41 cellular contexts compared by ENCODE assay signal in the genomic region with DNA sequence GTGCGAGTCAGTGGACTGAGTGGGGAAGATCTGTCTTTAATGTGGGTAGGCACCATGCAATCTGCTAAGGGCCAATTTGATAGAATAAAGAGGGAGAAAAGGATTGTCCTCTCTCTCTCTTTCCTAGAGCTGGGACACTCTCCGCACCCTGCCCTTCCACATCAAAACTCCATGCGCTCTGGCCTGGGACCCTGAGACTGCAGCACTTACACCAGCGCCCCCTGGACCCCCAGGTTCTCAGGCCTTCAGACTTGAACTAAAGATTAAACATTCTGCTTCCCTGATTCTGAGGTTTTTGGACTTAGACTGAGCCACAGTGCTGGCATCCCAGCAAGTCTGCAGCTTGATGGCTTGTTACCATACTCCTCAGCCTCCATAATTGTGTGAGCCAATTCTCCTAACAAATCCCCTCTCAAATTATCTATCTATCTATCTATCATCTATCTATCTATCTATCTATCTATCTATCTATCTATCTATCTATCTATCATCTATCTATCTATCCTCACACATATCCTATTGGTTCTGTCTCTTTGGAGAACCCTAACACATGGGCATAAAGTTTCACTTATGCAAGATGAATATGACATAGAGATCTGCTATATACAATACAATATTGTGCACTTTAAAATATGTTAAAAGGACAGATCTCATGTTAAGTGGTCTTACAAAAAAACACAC. TPM values are rescaled to one million over a fixed set of nuclear protein-coding genes. Genes with fewer than 3 reads are reported as not detected.
"Had no signal": no experiment of that assay in that cellular context is flagged by ENCODE, and none has a peak within 500 bp of the region (broad histone marks: within the 10 kb centered on the region; RNA-seq: fewer than 3 reads in every experiment).

No MANE protein-coding gene starts in this region.

- H3K9me3 Mint-ChIP-seq: activated CD4-positive, alpha-beta memory T cell treated with anti-CD3 and anti-CD28 coated beads for 36 hours; activated CD4-positive, alpha-beta T cell treated with anti-CD3 and anti-CD28 coated beads, Interleukin-2, amount 10 ng/mL, durations not matched to agents 24 days and 14 days; activated naive CD4-positive, alpha-beta T cell treated with anti-CD3 and anti-CD28 coated beads for 36 hours; activated naive CD4-positive, alpha-beta T cell treated with anti-CD3 and anti-CD28 coated beads, Interleukin-2, amount 50 U/mL, for 24 hours; activated naive CD8-positive, alpha-beta T cell treated with anti-CD3 and anti-CD28 coated beads for 36 hours; activated naive CD8-positive, alpha-beta T cell treated with anti-CD3 and anti-CD28 coated beads, Interleukin-2, amount 50 U/mL, for 24 hours; activated T-helper 1 cell treated with anti-CD3 and anti-CD28 coated beads, Interleukin-12 subunit alpha, Interleukin-12 subunit beta, Interleukin-2, Interleukin-4 antibody, amounts not matched to agents 30 ng/mL and 10 ng/mL and 1 ng/mL, durations not matched to agents 14 hours and 24 hours and 36 hours; activated T-helper 2 cell treated with anti-CD3 and anti-CD28 coated beads, Interferon-gamma antibody, Interleukin-2, Interleukin-4, amounts not matched to agents 10 μg/mL and 5 μg/mL and 100 μg/mL, durations not matched to agents 14 hours and 24 hours and 36 hours; effector memory CD8-positive, alpha-beta T cell; T-helper 2 cell treated with Interferon-gamma antibody and Interleukin-4, amounts not matched to agents 5 μg/mL and 100 μg/mL, for 36 hours had no signal

- H3K4me3 ChIP-seq: adrenal gland, body of pancreas, esophagus squamous epithelium, heart left ventricle had no signal

- H3K4me1 ChIP-seq: body of pancreas, esophagus squamous epithelium, heart left ventricle had no signal

- ATAC-seq: activated CD4-positive, alpha-beta T cell treated with anti-CD3 and anti-CD28 coated beads for 36 hours; activated CD8-positive, alpha-beta memory T cell treated with anti-CD3 and anti-CD28 coated beads, Interleukin-2, amount 10 ng/mL, durations not matched to agents 7 days and 5 days; activated CD8-positive, alpha-beta T cell treated with anti-CD3 and anti-CD28 coated beads, Interleukin-2, amount 10 ng/mL, durations not matched to agents 7 days and 5 days; activated naive CD8-positive, alpha-beta T cell treated with anti-CD3 and anti-CD28 coated beads, Interleukin-2, amount 50 U/mL, for 24 hours; body of pancreas; effector memory CD8-positive, alpha-beta T cell; T-helper 17 cell had no signal

- H3K36me3 ChIP-seq: adrenal gland, esophagus squamous epithelium, heart left ventricle, WERI-Rb-1 had no signal

- DNase-seq: activated CD4-positive, alpha-beta memory T cell treated with anti-CD3 and anti-CD28 coated beads for 36 hours; activated CD4-positive, alpha-beta T cell treated with anti-CD3 and anti-CD28 coated beads for 36 hours; activated CD4-positive, alpha-beta T cell treated with anti-CD3 and anti-CD28 coated beads, Interleukin-2, amount 10 ng/mL, durations not matched to agents 24 days and 14 days; activated CD4-positive, CD25-positive, alpha-beta regulatory T cell; activated CD4-positive, CD25-positive, alpha-beta regulatory T cell treated with anti-CD3 and anti-CD28 coated beads, Interleukin-2, amount 50 U/mL, for 72 hours; activated CD8-positive, alpha-beta memory T cell treated with anti-CD3 and anti-CD28 coated beads, Interleukin-2, amount 10 ng/mL, durations not matched to agents 7 days and 5 days; activated CD8-positive, alpha-beta memory T cell treated with anti-CD3 and anti-CD28 coated beads, Interleukin-2, amount 50 U/mL, for 4 hours; activated CD8-positive, alpha-beta T cell treated with anti-CD3 and anti-CD28 coated beads, Interleukin-2, amount 10 ng/mL, durations not matched to agents 7 days and 5 days; activated effector memory CD4-positive, alpha-beta T cell treated with anti-CD3 and anti-CD28 coated beads, Interleukin-2, amount 50 U/mL, for 16 hours; activated naive CD4-positive, alpha-beta T cell treated with anti-CD3 and anti-CD28 coated beads for 36 hours; activated naive CD8-positive, alpha-beta T cell treated with anti-CD3 and anti-CD28 coated beads for 36 hours; activated naive CD8-positive, alpha-beta T cell treated with anti-CD3 and anti-CD28 coated beads, Interleukin-2, amount 50 U/mL, for 24 hours; activated T-cell treated with anti-CD3 and anti-CD28 coated beads, Interleukin-2, amount 50 U/mL, for 1 hour; activated T-cell treated with anti-CD3 and anti-CD28 coated beads, Interleukin-2, amount 50 U/mL, for 48 hours; adrenal gland; amygdala; aorta; body of pancreas; cortex of kidney; effector CD4-positive, alpha-beta T cell; effector memory CD8-positive, alpha-beta T cell; esophagus squamous epithelium; glutamatergic neuron; heart left ventricle; T-helper 17 cell; T1000; WERI-Rb-1 had no signal

- H3K27me3 ChIP-seq: adrenal gland, body of pancreas, esophagus squamous epithelium, heart left ventricle had no signal

- H3K36me3 Mint-ChIP-seq: activated CD4-positive, alpha-beta memory T cell treated with anti-CD3 and anti-CD28 coated beads for 36 hours; activated CD8-positive, alpha-beta memory T cell treated with anti-CD3 and anti-CD28 coated beads, Interleukin-2, amount 10 ng/mL, durations not matched to agents 7 days and 5 days; activated naive CD4-positive, alpha-beta T cell treated with anti-CD3 and anti-CD28 coated beads, Interleukin-2, amount 50 U/mL, for 24 hours; activated naive CD8-positive, alpha-beta T cell treated with anti-CD3 and anti-CD28 coated beads for 36 hours had no signal

- H3K9me3 ChIP-seq: body of pancreas, esophagus squamous epithelium, heart left ventricle had no signal

- H3K4me1 Mint-ChIP-seq: activated CD8-positive, alpha-beta memory T cell treated with anti-CD3 and anti-CD28 coated beads, Interleukin-2, amount 10 ng/mL, durations not matched to agents 7 days and 5 days had no signal

- H3K27ac Mint-ChIP-seq: activated CD4-positive, alpha-beta memory T cell treated with anti-CD3 and anti-CD28 coated beads for 36 hours; activated CD4-positive, alpha-beta T cell treated with anti-CD3 and anti-CD28 coated beads for 36 hours; activated CD4-positive, alpha-beta T cell treated with anti-CD3 and anti-CD28 coated beads, Interleukin-2, amount 10 ng/mL, durations not matched to agents 24 days and 14 days; activated CD8-positive, alpha-beta memory T cell treated with anti-CD3 and anti-CD28 coated beads, Interleukin-2, amount 10 ng/mL, durations not matched to agents 7 days and 5 days; activated CD8-positive, alpha-beta T cell treated with anti-CD3 and anti-CD28 coated beads, Interleukin-2, amount 10 ng/mL, durations not matched to agents 7 days and 5 days; activated naive CD4-positive, alpha-beta T cell treated with anti-CD3 and anti-CD28 coated beads for 36 hours; activated naive CD4-positive, alpha-beta T cell treated with anti-CD3 and anti-CD28 coated beads, Interleukin-2, amount 50 U/mL, for 24 hours; activated naive CD8-positive, alpha-beta T cell treated with anti-CD3 and anti-CD28 coated beads for 36 hours; activated naive CD8-positive, alpha-beta T cell treated with anti-CD3 and anti-CD28 coated beads, Interleukin-2, amount 50 U/mL, for 24 hours; activated T-helper 1 cell treated with anti-CD3 and anti-CD28 coated beads, Interleukin-12 subunit alpha, Interleukin-12 subunit beta, Interleukin-2, Interleukin-4 antibody, amounts not matched to agents 30 ng/mL and 10 ng/mL and 1 ng/mL, durations not matched to agents 14 hours and 24 hours and 36 hours; activated T-helper 2 cell treated with anti-CD3 and anti-CD28 coated beads, Interferon-gamma antibody, Interleukin-2, Interleukin-4, amounts not matched to agents 10 μg/mL and 5 μg/mL and 100 μg/mL, durations not matched to agents 14 hours and 24 hours and 36 hours; effector memory CD8-positive, alpha-beta T cell; T-helper 17 cell; T-helper 2 cell treated with Interferon-gamma antibody and Interleukin-4, amounts not matched to agents 5 μg/mL and 100 μg/mL, for 36 hours had no signal

- H3K27ac ChIP-seq: body of pancreas, epithelial cell of prostate, esophagus squamous epithelium, heart left ventricle, WERI-Rb-1 had no signal

- H3K27me3 Mint-ChIP-seq: activated CD4-positive, alpha-beta T cell treated with anti-CD3 and anti-CD28 coated beads for 36 hours; activated naive CD4-positive, alpha-beta T cell treated with anti-CD3 and anti-CD28 coated beads, Interleukin-2, amount 50 U/mL, for 24 hours; activated naive CD8-positive, alpha-beta T cell treated with anti-CD3 and anti-CD28 coated beads for 36 hours had no signal

- H3K4me3 Mint-ChIP-seq: activated CD4-positive, alpha-beta memory T cell treated with anti-CD3 and anti-CD28 coated beads for 36 hours; activated CD4-positive, alpha-beta T cell treated with anti-CD3 and anti-CD28 coated beads for 36 hours; activated CD4-positive, alpha-beta T cell treated with anti-CD3 and anti-CD28 coated beads, Interleukin-2, amount 10 ng/mL, durations not matched to agents 24 days and 14 days; activated CD8-positive, alpha-beta memory T cell treated with anti-CD3 and anti-CD28 coated beads, Interleukin-2, amount 10 ng/mL, durations not matched to agents 7 days and 5 days; activated CD8-positive, alpha-beta T cell treated with anti-CD3 and anti-CD28 coated beads, Interleukin-2, amount 10 ng/mL, durations not matched to agents 7 days and 5 days; activated naive CD4-positive, alpha-beta T cell treated with anti-CD3 and anti-CD28 coated beads for 36 hours; activated naive CD4-positive, alpha-beta T cell treated with anti-CD3 and anti-CD28 coated beads, Interleukin-2, amount 50 U/mL, for 24 hours; activated naive CD8-positive, alpha-beta T cell treated with anti-CD3 and anti-CD28 coated beads for 36 hours; activated naive CD8-positive, alpha-beta T cell treated with anti-CD3 and anti-CD28 coated beads, Interleukin-2, amount 50 U/mL, for 24 hours; activated T-helper 1 cell treated with anti-CD3 and anti-CD28 coated beads, Interleukin-12 subunit alpha, Interleukin-12 subunit beta, Interleukin-2, Interleukin-4 antibody, amounts not matched to agents 30 ng/mL and 10 ng/mL and 1 ng/mL, durations not matched to agents 14 hours and 24 hours and 36 hours; effector memory CD8-positive, alpha-beta T cell; T-helper 17 cell; T-helper 2 cell treated with Interferon-gamma antibody and Interleukin-4, amounts not matched to agents 5 μg/mL and 100 μg/mL, for 36 hours had no signal

- FAIRE-seq: colon, endothelial cell of umbilical vein had no signal

RNA-seq across cellular contexts. Expression of a gene that starts 22.4 kb away (rescaled TPM):
- total RNA-seq: activated CD4-positive, alpha-beta memory T cell treated with anti-CD3 and anti-CD28 coated beads for 36 hours; activated CD4-positive, alpha-beta T cell treated with anti-CD3 and anti-CD28 coated beads for 36 hours; activated CD4-positive, alpha-beta T cell treated with anti-CD3 and anti-CD28 coated beads, Interleukin-2, amount 10 ng/mL, durations not matched to agents 24 days and 14 days; activated CD8-positive, alpha-beta memory T cell treated with anti-CD3 and anti-CD28 coated beads for 36 hours; activated CD8-positive, alpha-beta memory T cell treated with anti-CD3 and anti-CD28 coated beads, Interleukin-2, amount 10 ng/mL, durations not matched to agents 7 days and 5 days; activated CD8-positive, alpha-beta T cell treated with anti-CD3 and anti-CD28 coated beads, Interleukin-2, amount 10 ng/mL, durations not matched to agents 7 days and 5 days; activated naive CD4-positive, alpha-beta T cell treated with anti-CD3 and anti-CD28 coated beads for 36 hours; activated naive CD8-positive, alpha-beta T cell treated with anti-CD3 and anti-CD28 coated beads for 36 hours; activated T-helper 1 cell treated with anti-CD3 and anti-CD28 coated beads, Interleukin-12 subunit alpha, Interleukin-12 subunit beta, Interleukin-2, Interleukin-4 antibody, amounts not matched to agents 30 ng/mL and 10 ng/mL and 1 ng/mL, durations not matched to agents 14 hours and 24 hours and 36 hours; activated T-helper 2 cell treated with anti-CD3 and anti-CD28 coated beads, Interferon-gamma antibody, Interleukin-2, Interleukin-4, amounts not matched to agents 10 μg/mL and 5 μg/mL and 100 μg/mL, durations not matched to agents 14 hours and 24 hours and 36 hours; aorta; body of pancreas; chondrocyte; dermis blood vessel endothelial cell; endothelial cell of umbilical vein; esophagus squamous epithelium; fibroblast of lung; fibroblast of villous mesenchyme; frontal cortex; heart left ventricle; T-helper 17 cell had no signal
- polyA plus RNA-seq: adrenal gland, aorta, endothelial cell of umbilical vein, esophagus, fibroblast of lung, heart left ventricle had no signal

RNA-seq across cellular contexts. Expression of a gene that starts 26.2 kb away (rescaled TPM):
- total RNA-seq: activated CD4-positive, alpha-beta memory T cell treated with anti-CD3 and anti-CD28 coated beads for 36 hours; activated CD4-positive, alpha-beta T cell treated with anti-CD3 and anti-CD28 coated beads for 36 hours; activated CD4-positive, alpha-beta T cell treated with anti-CD3 and anti-CD28 coated beads, Interleukin-2, amount 10 ng/mL, durations not matched to agents 24 days and 14 days; activated CD8-positive, alpha-beta memory T cell treated with anti-CD3 and anti-CD28 coated beads for 36 hours; activated CD8-positive, alpha-beta memory T cell treated with anti-CD3 and anti-CD28 coated beads, Interleukin-2, amount 10 ng/mL, durations not matched to agents 7 days and 5 days; activated CD8-positive, alpha-beta T cell treated with anti-CD3 and anti-CD28 coated beads, Interleukin-2, amount 10 ng/mL, durations not matched to agents 7 days and 5 days; activated naive CD4-positive, alpha-beta T cell treated with anti-CD3 and anti-CD28 coated beads for 36 hours; activated naive CD8-positive, alpha-beta T cell treated with anti-CD3 and anti-CD28 coated beads for 36 hours; activated T-helper 1 cell treated with anti-CD3 and anti-CD28 coated beads, Interleukin-12 subunit alpha, Interleukin-12 subunit beta, Interleukin-2, Interleukin-4 antibody, amounts not matched to agents 30 ng/mL and 10 ng/mL and 1 ng/mL, durations not matched to agents 14 hours and 24 hours and 36 hours; activated T-helper 2 cell treated with anti-CD3 and anti-CD28 coated beads, Interferon-gamma antibody, Interleukin-2, Interleukin-4, amounts not matched to agents 10 μg/mL and 5 μg/mL and 100 μg/mL, durations not matched to agents 14 hours and 24 hours and 36 hours; adrenal gland; aorta; body of pancreas; chondrocyte; dermis blood vessel endothelial cell; endothelial cell of umbilical vein; esophagus squamous epithelium; fibroblast of lung; fibroblast of villous mesenchyme; frontal cortex; heart left ventricle; T-helper 17 cell had no signal
- polyA plus RNA-seq: aorta, endothelial cell of umbilical vein, esophagus, fibroblast of lung, heart left ventricle had no signal

RNA-seq across cellular contexts. Expression of a gene that starts 43.3 kb away (rescaled TPM):
- total RNA-seq: activated CD4-positive, alpha-beta memory T cell treated with anti-CD3 and anti-CD28 coated beads for 36 hours; activated CD4-positive, alpha-beta T cell treated with anti-CD3 and anti-CD28 coated beads for 36 hours; activated CD4-positive, alpha-beta T cell treated with anti-CD3 and anti-CD28 coated beads, Interleukin-2, amount 10 ng/mL, durations not matched to agents 24 days and 14 days; activated CD8-positive, alpha-beta memory T cell treated with anti-CD3 and anti-CD28 coated beads for 36 hours; activated CD8-positive, alpha-beta memory T cell treated with anti-CD3 and anti-CD28 coated beads, Interleukin-2, amount 10 ng/mL, durations not matched to agents 7 days and 5 days; activated CD8-positive, alpha-beta T cell treated with anti-CD3 and anti-CD28 coated beads, Interleukin-2, amount 10 ng/mL, durations not matched to agents 7 days and 5 days; activated naive CD4-positive, alpha-beta T cell treated with anti-CD3 and anti-CD28 coated beads for 36 hours; activated naive CD8-positive, alpha-beta T cell treated with anti-CD3 and anti-CD28 coated beads for 36 hours; activated T-helper 1 cell treated with anti-CD3 and anti-CD28 coated beads, Interleukin-12 subunit alpha, Interleukin-12 subunit beta, Interleukin-2, Interleukin-4 antibody, amounts not matched to agents 30 ng/mL and 10 ng/mL and 1 ng/mL, durations not matched to agents 14 hours and 24 hours and 36 hours; activated T-helper 2 cell treated with anti-CD3 and anti-CD28 coated beads, Interferon-gamma antibody, Interleukin-2, Interleukin-4, amounts not matched to agents 10 μg/mL and 5 μg/mL and 100 μg/mL, durations not matched to agents 14 hours and 24 hours and 36 hours; adrenal gland; aorta; body of pancreas; chondrocyte; dermis blood vessel endothelial cell; endothelial cell of umbilical vein; esophagus squamous epithelium; fibroblast of lung; fibroblast of villous mesenchyme; frontal cortex; heart left ventricle; T-helper 17 cell had no signal
- polyA plus RNA-seq: adrenal gland, aorta, endothelial cell of umbilical vein, esophagus, fibroblast of lung, heart left ventricle had no signal

RNA-seq across cellular contexts. Expression of a gene that starts 59.7 kb away (rescaled TPM):
- total RNA-seq: activated CD4-positive, alpha-beta memory T cell treated with anti-CD3 and anti-CD28 coated beads for 36 hours; activated CD4-positive, alpha-beta T cell treated with anti-CD3 and anti-CD28 coated beads for 36 hours; activated CD4-positive, alpha-beta T cell treated with anti-CD3 and anti-CD28 coated beads, Interleukin-2, amount 10 ng/mL, durations not matched to agents 24 days and 14 days; activated CD8-positive, alpha-beta memory T cell treated with anti-CD3 and anti-CD28 coated beads for 36 hours; activated CD8-positive, alpha-beta memory T cell treated with anti-CD3 and anti-CD28 coated beads, Interleukin-2, amount 10 ng/mL, durations not matched to agents 7 days and 5 days; activated CD8-positive, alpha-beta T cell treated with anti-CD3 and anti-CD28 coated beads, Interleukin-2, amount 10 ng/mL, durations not matched to agents 7 days and 5 days; activated naive CD4-positive, alpha-beta T cell treated with anti-CD3 and anti-CD28 coated beads for 36 hours; activated naive CD8-positive, alpha-beta T cell treated with anti-CD3 and anti-CD28 coated beads for 36 hours; activated T-helper 1 cell treated with anti-CD3 and anti-CD28 coated beads, Interleukin-12 subunit alpha, Interleukin-12 subunit beta, Interleukin-2, Interleukin-4 antibody, amounts not matched to agents 30 ng/mL and 10 ng/mL and 1 ng/mL, durations not matched to agents 14 hours and 24 hours and 36 hours; activated T-helper 2 cell treated with anti-CD3 and anti-CD28 coated beads, Interferon-gamma antibody, Interleukin-2, Interleukin-4, amounts not matched to agents 10 μg/mL and 5 μg/mL and 100 μg/mL, durations not matched to agents 14 hours and 24 hours and 36 hours; adrenal gland; aorta; body of pancreas; chondrocyte; dermis blood vessel endothelial cell; endothelial cell of umbilical vein; esophagus squamous epithelium; fibroblast of lung; fibroblast of villous mesenchyme; frontal cortex; heart left ventricle; T-helper 17 cell had no signal
- polyA plus RNA-seq: adrenal gland, aorta, endothelial cell of umbilical vein, esophagus, fibroblast of lung, heart left ventricle had no signal
